In the genomic region with DNA sequence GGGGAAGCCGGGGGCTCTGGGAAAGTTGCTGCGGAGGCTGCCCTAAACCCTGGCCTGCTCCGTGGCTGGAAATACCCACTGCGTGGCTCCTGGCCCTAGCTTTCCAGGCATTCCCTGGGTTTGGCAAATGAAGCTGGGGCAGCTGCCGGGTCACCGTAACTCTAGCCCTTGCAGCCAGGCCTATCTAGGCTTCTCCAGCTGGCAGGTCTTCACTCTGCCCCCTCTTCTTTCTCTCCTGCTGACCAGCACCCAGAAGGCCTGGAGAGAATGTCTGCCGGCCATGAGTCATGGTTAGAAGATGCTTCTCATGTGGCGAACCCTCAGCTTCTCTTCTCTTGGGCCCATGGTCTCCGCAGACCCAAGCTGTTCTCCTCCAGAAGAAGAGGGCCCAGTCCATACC, we compare ENCODE assay signal across 1 cellular context.
TF ChIP-seq lines count a peak whose summit lies in the region.

No MANE protein-coding gene starts in this region.

TF ChIP-seq in GM23338, 12 proteins besides CTCF, POLR2A, EP300 and RAD21 (continued from another document):
- TF ChIP-seq, protein P1, sequence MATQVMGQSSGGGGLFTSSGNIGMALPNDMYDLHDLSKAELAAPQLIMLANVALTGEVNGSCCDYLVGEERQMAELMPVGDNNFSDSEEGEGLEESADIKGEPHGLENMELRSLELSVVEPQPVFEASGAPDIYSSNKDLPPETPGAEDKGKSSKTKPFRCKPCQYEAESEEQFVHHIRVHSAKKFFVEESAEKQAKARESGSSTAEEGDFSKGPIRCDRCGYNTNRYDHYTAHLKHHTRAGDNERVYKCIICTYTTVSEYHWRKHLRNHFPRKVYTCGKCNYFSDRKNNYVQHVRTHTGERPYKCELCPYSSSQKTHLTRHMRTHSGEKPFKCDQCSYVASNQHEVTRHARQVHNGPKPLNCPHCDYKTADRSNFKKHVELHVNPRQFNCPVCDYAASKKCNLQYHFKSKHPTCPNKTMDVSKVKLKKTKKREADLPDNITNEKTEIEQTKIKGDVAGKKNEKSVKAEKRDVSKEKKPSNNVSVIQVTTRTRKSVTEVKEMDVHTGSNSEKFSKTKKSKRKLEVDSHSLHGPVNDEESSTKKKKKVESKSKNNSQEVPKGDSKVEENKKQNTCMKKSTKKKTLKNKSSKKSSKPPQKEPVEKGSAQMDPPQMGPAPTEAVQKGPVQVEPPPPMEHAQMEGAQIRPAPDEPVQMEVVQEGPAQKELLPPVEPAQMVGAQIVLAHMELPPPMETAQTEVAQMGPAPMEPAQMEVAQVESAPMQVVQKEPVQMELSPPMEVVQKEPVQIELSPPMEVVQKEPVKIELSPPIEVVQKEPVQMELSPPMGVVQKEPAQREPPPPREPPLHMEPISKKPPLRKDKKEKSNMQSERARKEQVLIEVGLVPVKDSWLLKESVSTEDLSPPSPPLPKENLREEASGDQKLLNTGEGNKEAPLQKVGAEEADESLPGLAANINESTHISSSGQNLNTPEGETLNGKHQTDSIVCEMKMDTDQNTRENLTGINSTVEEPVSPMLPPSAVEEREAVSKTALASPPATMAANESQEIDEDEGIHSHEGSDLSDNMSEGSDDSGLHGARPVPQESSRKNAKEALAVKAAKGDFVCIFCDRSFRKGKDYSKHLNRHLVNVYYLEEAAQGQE (IDR thresholded peaks at IDR 0.05; ENCODE audit: unreplicated experiment) = no peak
- no peak for TF ChIP-seq JUNB (IDR thresholded peaks at IDR 0.05; ENCODE audit: unreplicated experiment)
